ENCODE assay signal across 8 cellular contexts in the genomic region with DNA sequence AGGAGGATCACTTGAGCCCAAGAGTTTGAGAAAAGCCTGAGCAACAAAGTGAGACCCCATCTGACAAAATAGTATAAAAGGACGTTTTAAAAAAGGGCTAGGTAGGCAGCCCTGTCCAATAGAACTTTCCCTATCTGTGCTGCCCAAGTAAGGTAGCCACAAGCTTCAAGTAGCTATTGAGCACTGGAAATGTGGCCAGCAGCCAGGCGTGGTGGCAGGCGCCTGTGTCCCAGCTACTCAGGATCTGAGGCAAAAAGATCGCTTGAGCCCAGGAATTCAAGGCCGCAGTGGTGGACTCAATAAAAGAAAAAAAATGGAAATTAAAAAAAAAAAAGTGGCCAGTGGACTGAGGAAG. TPM values are rescaled to one million over a fixed set of nuclear protein-coding genes. Genes with fewer than 3 reads are reported as not detected.
DNase-seq lines count a peak whose midpoint lies in the region; ATAC-seq and FAIRE-seq lines count a peak whose summit lies in the region.

No MANE protein-coding gene starts in this region.

- no peak for FAIRE-seq in RCC 7860 (lab: Jason Lieb, UNC)

- H3K4me1 Mint-ChIP-seq in T-helper 1 cell treated with Interleukin-12 subunit alpha and Interleukin-12 subunit beta and Interleukin-4 antibody, amounts not matched to agents 30 μg/mL and 1 μg/mL, for 36 hours (ENCODE audit: low read depth): peaks cover 44% of the 10 kb centered on the region
- H3K4me1 Mint-ChIP-seq in stimulated activated naive CD8-positive, alpha-beta T cell treated with anti-CD3 and anti-CD28 coated beads, Interleukin-15, amount 100 ng/mL, for 72 hours: peaks cover 43% of the 10 kb centered on the region

- DNase-seq in T-helper 1 cell: no peak
- DNase-seq in RCC 7860 (ENCODE audit: low spot score): peak; percentile 20
- DNase-seq in left cardiac atrium: peak; percentile 39
- no peak for DNase-seq in stimulated activated naive CD8-positive, alpha-beta T cell treated with anti-CD3 and anti-CD28 coated beads, Interleukin-15, amount 100 ng/mL, for 72 hours
- DNase-seq in stimulated activated CD4-positive, alpha-beta T cell treated with anti-CD3 and anti-CD28 coated beads, Interleukin-1b, Interleukin-23, amount 100 ng/mL, for 48 hours: no peak

- H3K27me3 Mint-ChIP-seq in T-helper 1 cell treated with Interleukin-12 subunit alpha and Interleukin-12 subunit beta and Interleukin-4 antibody, amounts not matched to agents 30 μg/mL and 1 μg/mL, for 36 hours (ENCODE audit: low read depth): no peaks in the 10 kb centered on the region
- no peaks in the 10 kb centered on the region for H3K27me3 Mint-ChIP-seq in stimulated activated naive CD8-positive, alpha-beta T cell treated with anti-CD3 and anti-CD28 coated beads, Interleukin-15, amount 100 ng/mL, for 72 hours

- peak overlapping the region; percentile 79 for H3K27ac Mint-ChIP-seq in T-helper 1 cell treated with Interleukin-12 subunit alpha and Interleukin-12 subunit beta and Interleukin-4 antibody, amounts not matched to agents 30 μg/mL and 1 μg/mL, for 36 hours
- no peak overlapping the region for H3K27ac Mint-ChIP-seq in stimulated activated naive CD8-positive, alpha-beta T cell treated with anti-CD3 and anti-CD28 coated beads, Interleukin-15, amount 100 ng/mL, for 72 hours

- no peak for ATAC-seq in left cardiac atrium
- ATAC-seq in stimulated activated naive CD8-positive, alpha-beta T cell treated with anti-CD3 and anti-CD28 coated beads, Interleukin-15, amount 100 ng/mL, for 72 hours: no peak
- ATAC-seq in HG02981 (IDR thresholded peaks at IDR 0.05; ENCODE audit: unreplicated experiment): no peak
- ATAC-seq in HG03196 (IDR thresholded peaks at IDR 0.05; ENCODE audit: unreplicated experiment): no peak

- peaks cover 1% of the 10 kb centered on the region for H3K36me3 Mint-ChIP-seq in T-helper 1 cell treated with Interleukin-12 subunit alpha and Interleukin-12 subunit beta and Interleukin-4 antibody, amounts not matched to agents 30 μg/mL and 1 μg/mL, for 36 hours (ENCODE audit: low read depth)

- intact Hi-C loops in left cardiac atrium (cut with DNase I): no loop called here

- H3K9me3 Mint-ChIP-seq in T-helper 1 cell treated with Interleukin-12 subunit alpha and Interleukin-12 subunit beta and Interleukin-4 antibody, amounts not matched to agents 30 μg/mL and 1 μg/mL, for 36 hours: no peaks in the 10 kb centered on the region
- H3K9me3 Mint-ChIP-seq in stimulated activated naive CD8-positive, alpha-beta T cell treated with anti-CD3 and anti-CD28 coated beads, Interleukin-15, amount 100 ng/mL, for 72 hours: no peaks in the 10 kb centered on the region

- peak overlapping the region; percentile 21 for H3K4me3 Mint-ChIP-seq in T-helper 1 cell treated with Interleukin-12 subunit alpha and Interleukin-12 subunit beta and Interleukin-4 antibody, amounts not matched to agents 30 μg/mL and 1 μg/mL, for 36 hours
- peak overlapping the region; percentile 21 to 99 for H3K4me3 Mint-ChIP-seq in stimulated activated naive CD8-positive, alpha-beta T cell treated with anti-CD3 and anti-CD28 coated beads, Interleukin-15, amount 100 ng/mL, for 72 hours

RNA-seq across cellular contexts. Expression of a gene that starts 1.5 kb away (rescaled TPM):
- total RNA-seq in left cardiac atrium: 10 to 100 TPM; 36.3 to 50.6 TPM

RNA-seq across cellular contexts. Expression of a gene that starts 26.8 kb away (rescaled TPM):
- 10 to 100 TPM; 16.5 to 22.8 TPM for total RNA-seq in left cardiac atrium

RNA-seq across cellular contexts. Expression of a gene that starts 34.2 kb away (rescaled TPM):
- 10 to 100 TPM; 19.4 to 19.5 TPM for total RNA-seq in left cardiac atrium

Comparison
In these comparisons a context has a peak if more than half of its experiments do, and no peak if none do; other contexts are left out.
1. DNase-seq: peak in RCC 7860 (single experiment) and left cardiac atrium (single experiment); none in T-helper 1 cell (0 of 5), stimulated activated naive CD8-positive, alpha-beta T cell treated with anti-CD3 and anti-CD28 coated beads, Interleukin-15, amount 100 ng/mL, for 72 hours (0 of 2) and stimulated activated CD4-positive, alpha-beta T cell treated with anti-CD3 and anti-CD28 coated beads, Interleukin-1b, Interleukin-23, amount 100 ng/mL, for 48 hours (single experiment).